In the genomic region with DNA sequence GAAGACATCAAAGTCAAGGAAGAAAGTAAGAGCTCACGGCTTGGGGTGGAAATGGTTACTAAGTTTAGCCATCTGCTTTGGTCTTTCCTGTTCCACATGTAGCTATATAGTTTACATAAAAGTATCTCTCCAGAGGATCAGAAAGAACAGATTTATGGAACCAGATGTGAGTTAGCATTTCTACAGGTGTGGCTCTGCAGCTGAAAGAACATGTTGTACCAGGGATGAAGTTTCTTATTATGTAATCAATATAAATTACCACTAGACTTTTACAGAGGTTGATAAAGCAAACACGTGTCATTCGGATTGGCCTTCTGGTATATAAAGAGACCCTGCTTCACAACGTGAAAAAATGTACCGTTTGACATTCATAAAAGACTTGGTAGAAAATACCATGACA, we compare ENCODE assay signal across 30 cellular contexts. TPM values are rescaled to one million over a fixed set of nuclear protein-coding genes. Genes with fewer than 3 reads are reported as not detected.
DNase-seq lines count a peak whose midpoint lies in the region; ATAC-seq and TF ChIP-seq lines count a peak whose summit lies in the region.
"Had no signal": no experiment of that assay in that cellular context is flagged by ENCODE, and none has a peak within 500 bp of the region (broad histone marks: within the 10 kb centered on the region; RNA-seq: fewer than 3 reads in every experiment).

No MANE protein-coding gene starts in this region.

- no peaks in the 10 kb centered on the region for H3K9me3 ChIP-seq in breast epithelium
- H3K9me3 ChIP-seq in osteoblast (ENCODE audit: low read depth, low read length), result no peaks in the 10 kb centered on the region
- H3K9me3 ChIP-seq in uterus, result no peaks in the 10 kb centered on the region
- H3K9me3 ChIP-seq in A673 (ENCODE audit: low read depth, low read length, poor library complexity, severe bottlenecking), result peaks cover 7% of the 10 kb centered on the region
- no peaks in the 10 kb centered on the region for H3K9me3 ChIP-seq in colonic mucosa
- H3K9me3 ChIP-seq: A549, BE2C had no signal

- peaks cover 97% of the 10 kb centered on the region for H3K79me2 ChIP-seq in osteoblast (ENCODE audit: insufficient read depth, low read length)
- H3K79me2 ChIP-seq: parathyroid adenoma had no signal

- intact Hi-C loops in MCF 10A (cut with micrococcal nuclease), result no loop called here
- intact Hi-C loops in breast epithelium (cut with DNase I; ENCODE audit: low total_unique reads), result no loop called here
- intact Hi-C loops in uterus (cut with DNase I; ENCODE audit: low total_unique reads), result no loop called here
- intact Hi-C loops in A673 (cut with micrococcal nuclease; ENCODE audit: unreplicated experiment), result no loop called here
- intact Hi-C loops in colonic mucosa (cut with DNase I), result no loop called here

- H3K27me3 ChIP-seq in breast epithelium (no peaks in the 10 kb centered on the region), osteoblast (ENCODE audit: insufficient read depth, low read length) (no peaks in the 10 kb centered on the region), uterus (no peaks in the 10 kb centered on the region), A673 (replicated peaks; ENCODE audit: insufficient read depth, low read depth, low read length, poor library complexity) (no peaks in the 10 kb centered on the region), colonic mucosa (no peaks in the 10 kb centered on the region)

- no peaks in the 10 kb centered on the region for H3K27me3 Mint-ChIP-seq in MCF 10A (ENCODE audit: insufficient read depth, unreplicated experiment)
- H3K27me3 Mint-ChIP-seq: activated naive CD8-positive, alpha-beta T cell had no signal

- no peak overlapping the region for H2AFZ ChIP-seq in osteoblast (ENCODE audit: low read length)
- H2AFZ ChIP-seq: parathyroid adenoma, PC-9 had no signal

- H4K20me1 ChIP-seq in osteoblast (ENCODE audit: insufficient read depth, low read length), result peaks cover 81% of the 10 kb centered on the region

- no peak for ATAC-seq in GM18909 (IDR thresholded peaks at IDR 0.05; ENCODE audit: poor library complexity, unreplicated experiment)
- ATAC-seq: A549; activated T-helper 17 cell treated with anti-CD3 and anti-CD28 coated beads, Interleukin-2, amount 50 U/mL, for 72 hours; GM12878; HepG2; natural killer cell treated with Interleukin-12 subunit alpha and Interleukin-12 subunit beta and Interleukin-15 and Interleukin-18, amount 100 ng/mL, for 72 hours; WTC11 had no signal

- no peak overlapping the region for H3K4me3 Mint-ChIP-seq in MCF 10A (ENCODE audit: unreplicated experiment)
- H3K4me3 Mint-ChIP-seq: activated naive CD8-positive, alpha-beta T cell; activated T-helper 17 cell treated with anti-CD3 and anti-CD28 coated beads, Interleukin-2, amount 50 U/mL, for 72 hours; natural killer cell treated with Interleukin-12 subunit alpha and Interleukin-12 subunit beta and Interleukin-15 and Interleukin-18, amount 100 ng/mL, for 72 hours; WTC11 had no signal

- BruUV-seq in MCF 10A (replicated peaks; lab: Mats Ljungman, UMichigan), result no TSS peak
- no TSS peak for BruUV-seq in A673 (replicated peaks; lab: Mats Ljungman, UMichigan)

- TF ChIP-seq CTCF in MCF 10A (IDR thresholded peaks at IDR 0.05; ENCODE audit: unreplicated experiment), result no peak
- no peak for TF ChIP-seq CTCF in breast epithelium (IDR thresholded peaks at IDR 0.05)
- TF ChIP-seq CTCF in choroid plexus epithelial cell (conservative IDR thresholded peaks at IDR 0.05; ENCODE audit: low read depth, low read length), result no peak
- no peak for TF ChIP-seq CTCF in osteoblast (IDR thresholded peaks at IDR 0.05; ENCODE audit: extremely low read depth, low read depth, low read length)
- TF ChIP-seq CTCF in uterus (IDR thresholded peaks at IDR 0.05), result no peak
- TF ChIP-seq CTCF in A673 (conservative IDR thresholded peaks at IDR 0.05; ENCODE audit: low read depth, low read length), result no peak
- TF ChIP-seq CTCF in colonic mucosa (IDR thresholded peaks at IDR 0.05), result no peak

- H3K27ac ChIP-seq in breast epithelium (peak overlapping the region in 1 of 2 donors; percentile 29), osteoblast (ENCODE audit: low read depth, low read length) (peak overlapping the region; percentile 49), uterus (peak overlapping the region; percentile 65 to 90), A673 (ENCODE audit: low read depth, low read length, poor library complexity, severe bottlenecking) (no peak overlapping the region), colonic mucosa (no peak overlapping the region)
- H3K27ac ChIP-seq: A549, parathyroid adenoma, PC-9 had no signal

- H3K4me3 ChIP-seq in breast epithelium (no peak overlapping the region), choroid plexus epithelial cell (ENCODE audit: low read depth, low read length) (no peak overlapping the region), osteoblast (ENCODE audit: insufficient read depth, low read length) (no peak overlapping the region), uterus (no peak overlapping the region), A673 (ENCODE audit: low read depth, low read length, poor library complexity, severe bottlenecking) (no peak overlapping the region), colonic mucosa (no peak overlapping the region)
- H3K4me3 ChIP-seq: A549, GM12878, PC-9 had no signal

- H3K27ac Mint-ChIP-seq in MCF 10A (ENCODE audit: low read depth, unreplicated experiment), result peak overlapping the region; percentile 39
- H3K27ac Mint-ChIP-seq: activated naive CD8-positive, alpha-beta T cell; activated T-helper 17 cell treated with anti-CD3 and anti-CD28 coated beads, Interleukin-2, amount 50 U/mL, for 72 hours; natural killer cell treated with Interleukin-12 subunit alpha and Interleukin-12 subunit beta and Interleukin-15 and Interleukin-18, amount 100 ng/mL, for 72 hours; WTC11 had no signal

- no peaks in the 10 kb centered on the region for H3K36me3 Mint-ChIP-seq in MCF 10A (ENCODE audit: insufficient read depth, unreplicated experiment)
- H3K36me3 Mint-ChIP-seq: natural killer cell treated with Interleukin-12 subunit alpha and Interleukin-12 subunit beta and Interleukin-15 and Interleukin-18, amount 100 ng/mL, for 72 hours had no signal

- H3K4me1 ChIP-seq in breast epithelium (no peaks in the 10 kb centered on the region), osteoblast (ENCODE audit: insufficient read depth, low read length) (peaks cover 59% of the 10 kb centered on the region), uterus (no peaks in the 10 kb centered on the region), A673 (ENCODE audit: insufficient read depth, low read length, poor library complexity, severe bottlenecking) (peaks cover 9% of the 10 kb centered on the region), colonic mucosa (peaks cover 3% of the 10 kb centered on the region)
- H3K4me1 ChIP-seq: A549, BE2C, parathyroid adenoma had no signal

- H3K4me1 Mint-ChIP-seq in MCF 10A (ENCODE audit: insufficient read depth, unreplicated experiment), result peaks cover 25% of the 10 kb centered on the region
- H3K4me1 Mint-ChIP-seq: activated T-helper 17 cell treated with anti-CD3 and anti-CD28 coated beads, Interleukin-2, amount 50 U/mL, for 72 hours had no signal

- H3K36me3 ChIP-seq in breast epithelium (no peaks in the 10 kb centered on the region), osteoblast (ENCODE audit: insufficient read depth, low read length) (peaks cover 76% of the 10 kb centered on the region), uterus (no peaks in the 10 kb centered on the region), A673 (ENCODE audit: insufficient read depth, low read length, poor library complexity, severe bottlenecking) (no peaks in the 10 kb centered on the region), colonic mucosa (no peaks in the 10 kb centered on the region)
- H3K36me3 ChIP-seq: BE2C had no signal

- H3K9ac ChIP-seq in colonic mucosa (ENCODE audit: low read depth in 2 of 2, low read length in 2 of 2), result no peak overlapping the region
- H3K9ac ChIP-seq: parathyroid adenoma had no signal

- CTCF ChIA-PET in MCF 10A (lab: Yijun Ruan, JAX) (interaction anchor here (1.1 kb wide), 1 partner anchor 16 kb away, joined by 4 read pairs; no protein-coding TSS in a partner anchor), A673 (lab: Charles Lee) (no interaction called here)

- no peaks in the 10 kb centered on the region for H3K9me3 Mint-ChIP-seq in MCF 10A (ENCODE audit: unreplicated experiment)
- H3K9me3 Mint-ChIP-seq: natural killer cell treated with Interleukin-12 subunit alpha and Interleukin-12 subunit beta and Interleukin-15 and Interleukin-18, amount 100 ng/mL, for 72 hours had no signal

- POLR2A ChIA-PET in MCF 10A (lab: Yijun Ruan, JAX), result interaction anchor here (0.7 to 1.4 kb wide), 4 partner anchors 11 to 20 kb away, joined by 3 read pairs; partner anchors contain the start of gene CALD1
- POLR2A ChIA-PET in A673 (lab: Charles Lee; ENCODE audit: low non-redundant PET), result no interaction called here

- DNase-seq in MCF 10A (ENCODE audit: unreplicated experiment) (no peak), breast epithelium (ENCODE audit: low spot score in 2 of 2) (no peak), choroid plexus epithelial cell (ENCODE audit: low read depth) (peak; percentile 47), osteoblast (ENCODE audit: insufficient read length, low spot score, missing footprints) (no peak), uterus (no peak), A673 (ENCODE audit: low spot score) (no peak), colonic mucosa (no peak)
- DNase-seq: activated CD4-positive, alpha-beta T cell treated with anti-CD3 and anti-CD28 coated beads, Interleukin-2, amount 50 U/mL, for 48 hours; activated CD8-positive, alpha-beta memory T cell treated with anti-CD3 and anti-CD28 coated beads, Interleukin-2, amount 50 U/mL, for 4 hours; BE2C; cerebellar nuclear complex; DMS79 treated with DMSO at 0.1 percent for 48 hours; effector CD4-positive, alpha-beta T cell; erythroblast; midbrain; NCI-H1105 treated with DMSO at 0.1 percent for 48 hours; NCI-H2029; PC-9; SHP77; SW 1271; T1000 had no signal

- TF ChIP-seq POLR2A in breast epithelium (IDR thresholded peaks at IDR 0.05) (no peak), uterus (IDR thresholded peaks at IDR 0.05) (no peak)

- peak overlapping the region; percentile 49 for H3K4me2 ChIP-seq in osteoblast (ENCODE audit: insufficient read depth, low read length)
- H3K4me2 ChIP-seq: A549, PC-9 had no signal

RNA-seq across cellular contexts. Expression of gene CALD1, which starts 20.0 kb away (rescaled TPM):
- total RNA-seq in MCF 10A (2022), result 130 and 183 TPM in 2 replicates
- total RNA-seq in breast epithelium, result 100 to 1,000 TPM; 252 to 335 (median 266) TPM
- 1,075 and 1,123 TPM in 2 replicates for total RNA-seq in osteoblast
- 1,000 to 10,000 TPM in 1 of 4 donors, 100 to 1,000 TPM in 3; 351 to 1,046 (median 551) TPM for total RNA-seq in uterus
- total RNA-seq in A673 (2021), result 47.9 and 48.0 TPM in 2 replicates
- 100 to 1,000 TPM in 1 of 2 donors, 10 to 100 TPM in 1; 27.4 to 193 TPM for total RNA-seq in colonic mucosa

Comparison
In these comparisons a context has a peak if more than half of its experiments do, and no peak if none do; other contexts are left out.
1. H3K27ac ChIP-seq: peak in osteoblast (single experiment) and uterus (2 of 2); none in A673 (single experiment) and colonic mucosa (single experiment).